ENCODE assay signal across 19 cellular contexts in the genomic region with DNA sequence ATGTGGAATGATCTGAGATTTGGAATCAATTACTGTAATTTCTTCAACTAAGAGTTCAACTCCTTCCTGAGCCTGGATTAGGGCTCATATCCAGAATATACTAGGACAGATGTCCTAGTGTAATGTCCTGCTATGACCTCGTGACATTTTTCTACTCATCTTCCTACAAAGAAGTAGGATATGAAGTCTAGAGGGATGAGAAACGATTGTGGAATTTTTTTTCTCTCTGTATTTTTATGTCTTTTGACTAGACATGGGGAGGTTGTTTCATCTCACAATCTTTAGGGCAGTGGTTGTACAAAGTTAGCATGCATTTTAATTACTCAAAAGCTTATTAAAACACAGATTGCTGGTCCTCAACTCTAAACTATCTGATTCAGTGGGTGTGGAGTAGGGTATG.
"Had no signal": no experiment of that assay in that cellular context is flagged by ENCODE, and none has a peak within 500 bp of the region (broad histone marks: within the 10 kb centered on the region; RNA-seq: fewer than 3 reads in every experiment).

No MANE protein-coding gene starts in this region.

- H3K4me1 ChIP-seq: esophagus squamous epithelium, gastrocnemius medialis, parathyroid adenoma, right lobe of liver, spleen, testis, tibial artery had no signal

- H3K9me3 ChIP-seq: esophagus squamous epithelium, gastrocnemius medialis, neutrophil, right lobe of liver, testis had no signal

- H3K36me3 ChIP-seq: esophagus squamous epithelium, gastrocnemius medialis, neutrophil, right lobe of liver, spleen, tibial artery had no signal

- H3K27me3 ChIP-seq: esophagus squamous epithelium, gastrocnemius medialis, neutrophil, right lobe of liver, spleen, testis, tibial artery had no signal

- H3K27ac ChIP-seq: coronary artery, esophagus squamous epithelium, gastrocnemius medialis, neutrophil, parathyroid adenoma, right lobe of liver, spleen, testis, tibial artery had no signal

- DNase-seq: dermis blood vessel endothelial cell; effector memory CD4-positive, alpha-beta T cell; erythroblast; esophagus squamous epithelium; gastrocnemius medialis; head of caudate nucleus; kidney; naive B cell; right lobe of liver; spleen; stimulated activated CD4-positive, alpha-beta T cell treated with anti-CD3 and anti-CD28 coated beads, Interleukin-4, amount 100 ng/mL, for 4 hours; stimulated activated naive CD8-positive, alpha-beta T cell treated with anti-CD3 and anti-CD28 coated beads, Interleukin-15, Interleukin-2, amounts not matched to agents 100 U/mL and 50 U/mL, for 24 hours; substantia nigra; testis; tibial artery had no signal

- H3K9ac ChIP-seq: parathyroid adenoma had no signal

- H3K4me3 ChIP-seq: coronary artery, esophagus squamous epithelium, gastrocnemius medialis, lung, right lobe of liver, spleen, testis, tibial artery had no signal

- H2AFZ ChIP-seq: parathyroid adenoma had no signal
